In the genomic region with DNA sequence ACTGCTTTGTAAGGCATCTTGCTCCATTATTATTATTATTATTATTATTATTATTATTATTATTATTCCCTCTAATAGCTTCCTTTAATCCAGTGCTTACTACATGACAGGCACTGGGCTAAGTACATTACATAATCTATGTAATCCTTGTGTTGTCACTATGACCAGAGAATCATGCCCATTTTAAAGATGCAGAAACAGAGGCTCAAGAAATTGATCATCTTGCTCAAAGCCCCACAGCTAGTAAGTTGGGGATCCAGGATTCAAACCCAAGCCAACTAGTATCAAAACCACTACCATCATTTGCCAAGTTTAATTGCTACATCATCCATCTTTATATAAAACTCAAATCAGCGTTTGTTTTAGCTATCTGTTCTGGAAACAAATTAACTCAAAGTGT, we compare ENCODE assay signal across 35 cellular contexts. TPM values are rescaled to one million over a fixed set of nuclear protein-coding genes. Genes with fewer than 3 reads are reported as not detected.
"Had no signal": no experiment of that assay in that cellular context is flagged by ENCODE, and none has a peak within 500 bp of the region (broad histone marks: within the 10 kb centered on the region; RNA-seq: fewer than 3 reads in every experiment).

No MANE protein-coding gene starts in this region.

- H3K4me3 Mint-ChIP-seq: activated CD4-positive, alpha-beta memory T cell treated with anti-CD3 and anti-CD28 coated beads, Interleukin-2, amount 10 ng/mL, durations not matched to agents 7 days and 5 days; activated CD4-positive, alpha-beta T cell treated with anti-CD3 and anti-CD28 coated beads for 36 hours; activated CD4-positive, alpha-beta T cell treated with anti-CD3 and anti-CD28 coated beads, Interleukin-2, amount 10 ng/mL, durations not matched to agents 24 days and 14 days; activated naive CD4-positive, alpha-beta T cell treated with anti-CD3 and anti-CD28 coated beads, Interleukin-2, amount 10 ng/mL, durations not matched to agents 7 days and 5 days; activated naive CD8-positive, alpha-beta T cell treated with anti-CD3 and anti-CD28 coated beads, Interleukin-2, amount 10 ng/mL, durations not matched to agents 7 days and 5 days; activated T-cell treated with anti-CD3 and anti-CD28 coated beads, Interleukin-2, amount 50 U/mL, for 24 hours; activated T-cell treated with anti-CD3 and anti-CD28 coated beads, Interleukin-2, amount 50 U/mL, for 72 hours; central memory CD8-positive, alpha-beta T cell; effector memory CD8-positive, alpha-beta T cell; T-helper 17 cell; T-helper 2 cell treated with Interferon-gamma antibody and Interleukin-4, amounts not matched to agents 5 μg/mL and 100 μg/mL, for 36 hours had no signal

- H3K27me3 ChIP-seq: ascending aorta, brain microvascular endothelial cell, esophagus muscularis mucosa, gastrocnemius medialis, heart left ventricle had no signal

- H3K4me1 Mint-ChIP-seq: activated CD4-positive, alpha-beta memory T cell treated with anti-CD3 and anti-CD28 coated beads, Interleukin-2, amount 10 ng/mL, durations not matched to agents 7 days and 5 days; activated CD4-positive, alpha-beta T cell treated with anti-CD3 and anti-CD28 coated beads for 36 hours; activated CD4-positive, alpha-beta T cell treated with anti-CD3 and anti-CD28 coated beads, Interleukin-2, amount 10 ng/mL, durations not matched to agents 24 days and 14 days; activated naive CD4-positive, alpha-beta T cell treated with anti-CD3 and anti-CD28 coated beads, Interleukin-2, amount 10 ng/mL, durations not matched to agents 7 days and 5 days; activated naive CD8-positive, alpha-beta T cell treated with anti-CD3 and anti-CD28 coated beads, Interleukin-2, amount 10 ng/mL, durations not matched to agents 7 days and 5 days; central memory CD8-positive, alpha-beta T cell; T-helper 17 cell had no signal

- ATAC-seq: activated CD4-positive, alpha-beta T cell treated with anti-CD3 and anti-CD28 coated beads for 36 hours; activated naive CD4-positive, alpha-beta T cell treated with anti-CD3 and anti-CD28 coated beads, Interleukin-2, amount 50 U/mL, for 72 hours; activated T-cell treated with anti-CD3 and anti-CD28 coated beads, Interleukin-2, amount 50 U/mL, for 72 hours; effector memory CD8-positive, alpha-beta T cell; foreskin keratinocyte; gastrocnemius medialis; T-helper 17 cell had no signal

- H3K9me3 ChIP-seq: gastrocnemius medialis had no signal

- H3K27ac ChIP-seq: ascending aorta, brain microvascular endothelial cell, esophagus muscularis mucosa, foreskin keratinocyte, gastrocnemius medialis, heart left ventricle, WERI-Rb-1 had no signal

- H3K27me3 Mint-ChIP-seq: activated CD4-positive, alpha-beta memory T cell treated with anti-CD3 and anti-CD28 coated beads, Interleukin-2, amount 10 ng/mL, durations not matched to agents 7 days and 5 days; activated T-cell treated with anti-CD3 and anti-CD28 coated beads, Interleukin-2, amount 50 U/mL, for 24 hours had no signal

- H3K4me3 ChIP-seq: ascending aorta, esophagus muscularis mucosa, gastrocnemius medialis, heart left ventricle had no signal

- H3K36me3 ChIP-seq: ascending aorta, brain microvascular endothelial cell, esophagus muscularis mucosa, gastrocnemius medialis, heart left ventricle, WERI-Rb-1 had no signal

- H3K27ac Mint-ChIP-seq: activated CD4-positive, alpha-beta memory T cell treated with anti-CD3 and anti-CD28 coated beads, Interleukin-2, amount 10 ng/mL, durations not matched to agents 7 days and 5 days; activated CD4-positive, alpha-beta T cell treated with anti-CD3 and anti-CD28 coated beads for 36 hours; activated CD4-positive, alpha-beta T cell treated with anti-CD3 and anti-CD28 coated beads, Interleukin-2, amount 10 ng/mL, durations not matched to agents 24 days and 14 days; activated naive CD4-positive, alpha-beta T cell treated with anti-CD3 and anti-CD28 coated beads, Interleukin-2, amount 10 ng/mL, durations not matched to agents 7 days and 5 days; activated naive CD4-positive, alpha-beta T cell treated with anti-CD3 and anti-CD28 coated beads, Interleukin-2, amount 50 U/mL, for 72 hours; activated naive CD8-positive, alpha-beta T cell treated with anti-CD3 and anti-CD28 coated beads, Interleukin-2, amount 10 ng/mL, durations not matched to agents 7 days and 5 days; activated T-cell treated with anti-CD3 and anti-CD28 coated beads, Interleukin-2, amount 50 U/mL, for 24 hours; activated T-cell treated with anti-CD3 and anti-CD28 coated beads, Interleukin-2, amount 50 U/mL, for 72 hours; effector memory CD8-positive, alpha-beta T cell; T-helper 17 cell; T-helper 2 cell treated with Interferon-gamma antibody and Interleukin-4, amounts not matched to agents 5 μg/mL and 100 μg/mL, for 36 hours had no signal

- FAIRE-seq: bronchial epithelial cell had no signal

- H3K9me3 Mint-ChIP-seq: activated CD4-positive, alpha-beta memory T cell treated with anti-CD3 and anti-CD28 coated beads, Interleukin-2, amount 10 ng/mL, durations not matched to agents 7 days and 5 days; activated CD4-positive, alpha-beta T cell treated with anti-CD3 and anti-CD28 coated beads, Interleukin-2, amount 10 ng/mL, durations not matched to agents 24 days and 14 days; T-helper 2 cell treated with Interferon-gamma antibody and Interleukin-4, amounts not matched to agents 5 μg/mL and 100 μg/mL, for 36 hours had no signal

- DNase-seq: activated CD4-positive, alpha-beta memory T cell treated with anti-CD3 and anti-CD28 coated beads, Interleukin-2, amount 10 ng/mL, durations not matched to agents 7 days and 5 days; activated CD4-positive, alpha-beta T cell treated with anti-CD3 and anti-CD28 coated beads for 36 hours; activated CD4-positive, alpha-beta T cell treated with anti-CD3 and anti-CD28 coated beads, Interleukin-2, amount 10 ng/mL, durations not matched to agents 24 days and 14 days; activated CD4-positive, alpha-beta T cell treated with anti-CD3 and anti-CD28 coated beads, Interleukin-2, amount 50 U/mL, for 4 hours; activated CD4-positive, CD25-positive, alpha-beta regulatory T cell; activated CD8-positive, alpha-beta memory T cell treated with anti-CD3 and anti-CD28 coated beads, Interleukin-2, amount 50 U/mL, for 48 hours; activated gamma-delta T cell; activated naive CD4-positive, alpha-beta T cell; activated naive CD4-positive, alpha-beta T cell treated with anti-CD3 and anti-CD28 coated beads, Interleukin-2, amount 10 ng/mL, durations not matched to agents 7 days and 5 days; activated naive CD8-positive, alpha-beta T cell treated with anti-CD3 and anti-CD28 coated beads, Interleukin-2, amount 10 ng/mL, durations not matched to agents 7 days and 5 days; activated T-cell treated with anti-CD3 and anti-CD28 coated beads for 4 hours; activated T-cell treated with anti-CD3 and anti-CD28 coated beads, Interleukin-2, amount 50 U/mL, for 24 hours; activated T-cell treated with anti-CD3 and anti-CD28 coated beads, Interleukin-2, amount 50 U/mL, for 72 hours; brain microvascular endothelial cell; cortex of kidney; dermis blood vessel endothelial cell; effector CD4-positive, alpha-beta T cell; effector memory CD8-positive, alpha-beta T cell; erythroblast; foreskin keratinocyte; gastrocnemius medialis; glutamatergic neuron; heart left ventricle; T-helper 1 cell; T-helper 17 cell; T1000; WERI-Rb-1 had no signal

- H3K36me3 Mint-ChIP-seq: activated naive CD4-positive, alpha-beta T cell treated with anti-CD3 and anti-CD28 coated beads, Interleukin-2, amount 10 ng/mL, durations not matched to agents 7 days and 5 days; activated naive CD4-positive, alpha-beta T cell treated with anti-CD3 and anti-CD28 coated beads, Interleukin-2, amount 50 U/mL, for 72 hours; activated naive CD8-positive, alpha-beta T cell treated with anti-CD3 and anti-CD28 coated beads, Interleukin-2, amount 10 ng/mL, durations not matched to agents 7 days and 5 days had no signal

- H3K4me1 ChIP-seq: ascending aorta, esophagus muscularis mucosa, foreskin keratinocyte, gastrocnemius medialis had no signal

RNA-seq across cellular contexts. Expression of a gene that starts 0.6 kb away (rescaled TPM):
- total RNA-seq: activated naive CD8-positive, alpha-beta T cell treated with anti-CD3 and anti-CD28 coated beads, Interleukin-2, amount 10 ng/mL, durations not matched to agents 7 days and 5 days; T-helper 17 cell had no signal

RNA-seq across cellular contexts. Expression of a gene that starts 18.8 kb away (rescaled TPM):
- total RNA-seq: activated CD4-positive, alpha-beta memory T cell treated with anti-CD3 and anti-CD28 coated beads, Interleukin-2, amount 10 ng/mL, durations not matched to agents 7 days and 5 days; activated CD4-positive, alpha-beta T cell treated with anti-CD3 and anti-CD28 coated beads for 36 hours; activated CD4-positive, alpha-beta T cell treated with anti-CD3 and anti-CD28 coated beads, Interleukin-2, amount 10 ng/mL, durations not matched to agents 24 days and 14 days; activated naive CD4-positive, alpha-beta T cell treated with anti-CD3 and anti-CD28 coated beads, Interleukin-2, amount 50 U/mL, for 72 hours; activated naive CD8-positive, alpha-beta T cell treated with anti-CD3 and anti-CD28 coated beads, Interleukin-2, amount 10 ng/mL, durations not matched to agents 7 days and 5 days; activated T-cell treated with anti-CD3 and anti-CD28 coated beads, Interleukin-2, amount 50 U/mL, for 72 hours; ascending aorta; bronchial epithelial cell; cardiac septum; cerebellum; dermis blood vessel endothelial cell; esophagus muscularis mucosa; foreskin keratinocyte; gastrocnemius medialis; heart left ventricle; T-helper 17 cell had no signal
- polyA plus RNA-seq: foreskin keratinocyte, heart left ventricle had no signal
